ENCODE assay signal across 9 cellular contexts in the genomic region with DNA sequence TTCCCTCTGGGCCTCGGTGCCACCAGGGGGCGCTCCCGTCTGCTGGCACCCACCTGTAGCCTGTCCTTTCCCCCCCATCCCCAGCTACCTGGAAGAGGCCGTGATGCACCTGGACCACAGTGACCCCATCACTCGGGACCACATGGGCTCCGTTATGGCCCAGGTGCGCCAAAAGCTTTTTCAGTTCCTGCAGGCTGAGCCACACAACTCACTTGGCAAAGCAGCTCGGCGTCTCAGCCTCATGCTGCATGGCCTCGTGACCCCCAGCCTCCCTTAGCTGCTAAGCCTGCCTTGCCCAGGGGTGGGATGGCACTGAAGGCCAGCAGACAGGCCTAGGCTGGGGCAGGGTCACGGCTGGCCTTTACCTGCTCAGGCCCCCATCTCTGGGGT. TPM values are rescaled to one million over a fixed set of nuclear protein-coding genes. Genes with fewer than 3 reads are reported as not detected.
DNase-seq lines count a peak whose midpoint lies in the region; TF ChIP-seq lines count a peak whose summit lies in the region.
"Had no signal": no experiment of that assay in that cellular context is flagged by ENCODE, and none has a peak within 500 bp of the region (broad histone marks: within the 10 kb centered on the region; RNA-seq: fewer than 3 reads in every experiment).

No MANE protein-coding gene starts in this region.

- TF ChIP-seq POLR2A in stomach (IDR thresholded peaks at IDR 0.05): no peak

- no peak for TF ChIP-seq EP300 in neural cell (conservative IDR thresholded peaks at IDR 0.05; ENCODE audit: poor library complexity, severe bottlenecking)
- no peak for TF ChIP-seq EP300 in stomach (IDR thresholded peaks at IDR 0.05)

- H3K4me2 ChIP-seq in neural cell (ENCODE audit: low read length): no peak overlapping the region

- H3K4me1 Mint-ChIP-seq in endodermal cell: peaks cover 16% of the 10 kb centered on the region

- no peaks in the 10 kb centered on the region for H4K20me1 ChIP-seq in neural cell (ENCODE audit: insufficient read depth)

- peaks cover 5% of the 10 kb centered on the region for H3K4me1 ChIP-seq in endodermal cell (ENCODE audit: control insufficient read depth, insufficient read depth, low read length)
- peaks cover 12 to 27% (median 15%) of the 10 kb centered on the region in 4 donors for H3K4me1 ChIP-seq in stomach

- no peak overlapping the region for H3K4me3 ChIP-seq in endodermal cell (ENCODE audit: low read length)
- no peak overlapping the region for H3K4me3 ChIP-seq in neural cell (ENCODE audit: low read length)
- no peak overlapping the region for H3K4me3 ChIP-seq in stomach

- peaks cover 38% of the 10 kb centered on the region for H3K36me3 Mint-ChIP-seq in endodermal cell (ENCODE audit: low read depth)

- DNase-seq in NCI-H2029 (lab: John Stamatoyannopoulos, UW) (peak; percentile 37), endodermal cell (peak; percentile 93), stomach (peak; percentile 76), NCI-H774 (lab: John Stamatoyannopoulos, UW) (no peak), globus pallidus (ENCODE audit: low spot score) (no peak)
- peak; percentile 35 to 58 (median 40) for DNase-seq in activated CD8-positive, alpha-beta memory T cell treated with anti-CD3 and anti-CD28 coated beads for 48 hours (ENCODE audit: low read depth in 2 of 3, low spot score in 2 of 3)

- H2AFZ ChIP-seq in neural cell (ENCODE audit: low read depth, low read length): no peak overlapping the region

- no peaks in the 10 kb centered on the region for H3K27me3 Mint-ChIP-seq in endodermal cell (ENCODE audit: insufficient read depth)

- H3K27ac ChIP-seq in endodermal cell (ENCODE audit: low read depth, low read length) (no peak overlapping the region), neural cell (ENCODE audit: low read length) (no peak overlapping the region), stomach (peak overlapping the region in 3 of 5 donors; percentile 33 to 80 (median 47))
- H3K27ac ChIP-seq: epithelial cell of prostate had no signal

- H3K79me2 ChIP-seq in neural cell (replicated peaks; ENCODE audit: insufficient read depth, low read length): no peaks in the 10 kb centered on the region

- H3K9me3 Mint-ChIP-seq in endodermal cell: no peaks in the 10 kb centered on the region

- H3K9me3 ChIP-seq in endodermal cell (ENCODE audit: control insufficient read depth, low read length): no peaks in the 10 kb centered on the region
- no peaks in the 10 kb centered on the region for H3K9me3 ChIP-seq in neural cell (ENCODE audit: low read length)
- no peaks in the 10 kb centered on the region for H3K9me3 ChIP-seq in stomach

- H3K9ac ChIP-seq in endodermal cell (ENCODE audit: extremely low read depth, low read length, poor library complexity, severe bottlenecking) (no peak overlapping the region), neural cell (ENCODE audit: low read length) (no peak overlapping the region)

- peak; percentile 64 for TF ChIP-seq RAD21 in neural cell (conservative IDR thresholded peaks at IDR 0.05)

- intact Hi-C loops in stomach (cut with DNase I; ENCODE audit: low total_unique reads): loop anchor here (5.0 kb wide), 2 partner anchors 43 to 158 kb away; no protein-coding TSS in a partner anchor

- no peaks in the 10 kb centered on the region for H3K27me3 ChIP-seq in endodermal cell (ENCODE audit: control insufficient read depth, insufficient read depth, low read length, poor library complexity, severe bottlenecking)
- H3K27me3 ChIP-seq in neural cell (ENCODE audit: insufficient read depth, low read depth, low read length): no peaks in the 10 kb centered on the region
- no peaks in the 10 kb centered on the region for H3K27me3 ChIP-seq in stomach

- H3K36me3 ChIP-seq in endodermal cell (ENCODE audit: control insufficient read depth, insufficient read depth, low read length) (peaks cover 55% of the 10 kb centered on the region), neural cell (ENCODE audit: insufficient read depth, low read length) (peaks cover 8% of the 10 kb centered on the region), stomach (peaks cover 56 to 83% (median 76%) of the 10 kb centered on the region in 4 donors)

- peak overlapping the region; percentile 30 for H3K27ac Mint-ChIP-seq in endodermal cell

- H3F3A ChIP-seq in neural cell (ENCODE audit: insufficient read depth, low read length, poor library complexity, severe bottlenecking): no peaks in the 10 kb centered on the region

- TF ChIP-seq CTCF in GM12873 (IDR thresholded peaks at IDR 0.05; ENCODE audit: insufficient read depth, low read depth, low read length, missing control alignments) (peak; percentile 94), endodermal cell (conservative IDR thresholded peaks at IDR 0.05) (peak; percentile 97), neural cell (IDR thresholded peaks at IDR 0.05; ENCODE audit: poor library complexity, severe bottlenecking) (peak; percentile 86), stomach (IDR thresholded peaks at IDR 0.05) (peak in 5 of 7 experiments; percentile 59 to 91 (median 81))

- 65 to 76% methylated on average over 5 to 11 of the region's 11 CpGs for WGBS in endodermal cell (ENCODE audit: insufficient coverage in 1 of 2, insufficient read length in 1 of 2), 2 experiments
- 42 to 61% (median 54%) methylated on average over 7 to 11 of the region's 11 CpGs for WGBS in stomach, 5 donors

- H3K9me2 ChIP-seq in neural cell (ENCODE audit: insufficient read depth, low read length): no peaks in the 10 kb centered on the region

- H3K4me3 Mint-ChIP-seq in endodermal cell: no peak overlapping the region

TF ChIP-seq in neural cell, 6 proteins besides CTCF, POLR2A, EP300 and RAD21:
- TF ChIP-seq SMC3 (conservative IDR thresholded peaks at IDR 0.05; ENCODE audit: poor library complexity) (peak; percentile 87), MXI1 (conservative IDR thresholded peaks at IDR 0.05; ENCODE audit: poor library complexity, severe bottlenecking) (no peak), EZH2 (IDR thresholded peaks at IDR 0.05; ENCODE audit: borderline replicate concordance, insufficient read depth, low read length, poor library complexity, severe bottlenecking) (no peak)

RNA-seq across cellular contexts. Expression of a gene that starts 0.8 kb away (rescaled TPM):
- total RNA-seq in endodermal cell (1 to 10 TPM; 7.0 to 7.3 TPM), stomach (not detected)
- polyA plus RNA-seq in endodermal cell (2013, experiment 1 of 2): 1.2 TPM
- polyA plus RNA-seq in endodermal cell (2013, experiment 2 of 2): 0.79 TPM
- polyA plus RNA-seq in neural cell (2.2 TPM in 1 of 2 replicates, not detected in the other), stomach (1 to 10 TPM in 2 of 3 donors, not detected in 1; 2.0 to 2.7 TPM)
- not detected in 2 replicates for polyA minus RNA-seq in neural cell

RNA-seq across cellular contexts. Expression of a gene that starts 9.2 kb away (rescaled TPM):
- total RNA-seq in endodermal cell (10 to 100 TPM; 32.1 to 37.4 TPM), stomach (10 to 100 TPM; 17.5 to 93.7 (median 26.1) TPM)
- 31.9 TPM for polyA plus RNA-seq in endodermal cell (2013, experiment 1 of 2)
- polyA plus RNA-seq in endodermal cell (2013, experiment 2 of 2): 25.4 TPM
- polyA plus RNA-seq in neural cell (3.8 and 8.1 TPM in 2 replicates), stomach (10 to 100 TPM; 10.2 to 26.5 (median 13.4) TPM)
- 14.2 and 17.5 TPM in 2 replicates for polyA minus RNA-seq in neural cell

RNA-seq across cellular contexts. Expression of a gene that starts 11.0 kb away (rescaled TPM):
- total RNA-seq in endodermal cell: 10 to 100 TPM; 69.2 to 74.3 TPM
- polyA plus RNA-seq in endodermal cell (2013, experiment 1 of 2): 74.2 TPM
- polyA plus RNA-seq in endodermal cell (2013, experiment 2 of 2): 64.8 TPM
- polyA plus RNA-seq in neural cell: 66.0 and 81.7 TPM in 2 replicates
- polyA minus RNA-seq in neural cell: 65.9 and 83.8 TPM in 2 replicates
- total RNA-seq in stomach: 100 to 1,000 TPM in 2 of 5 donors, 10 to 100 TPM in 3; 41.5 to 141 (median 58.5) TPM
- polyA plus RNA-seq in stomach: 10 to 100 TPM; 22.0 to 27.6 (median 22.2) TPM

RNA-seq across cellular contexts. Expression of a gene that starts 36.4 kb away (rescaled TPM):
- total RNA-seq in endodermal cell: 10 to 100 TPM; 43.7 to 57.2 TPM
- 59.9 TPM for polyA plus RNA-seq in endodermal cell (2013, experiment 1 of 2)
- polyA plus RNA-seq in endodermal cell (2013, experiment 2 of 2): 48.1 TPM
- 104 and 135 TPM in 2 replicates for polyA plus RNA-seq in neural cell
- polyA minus RNA-seq in neural cell: 28.1 and 32.1 TPM in 2 replicates
- total RNA-seq in stomach: 10 to 100 TPM; 27.4 to 80.7 (median 71.0) TPM
- polyA plus RNA-seq in stomach: 10 to 100 TPM; 36.8 to 64.8 (median 48.3) TPM

RNA-seq across cellular contexts. Expression of a gene that starts 37.1 kb away (rescaled TPM):
- total RNA-seq in endodermal cell (100 to 1,000 TPM; 201 to 218 TPM), stomach (10 to 100 TPM in 4 of 5 donors, 1 to 10 TPM in 1; 9.3 to 64.7 (median 25.7) TPM)
- polyA plus RNA-seq in endodermal cell (2013, experiment 1 of 2): 236 TPM
- polyA plus RNA-seq in endodermal cell (2013, experiment 2 of 2): 236 TPM
- polyA plus RNA-seq in neural cell (98.6 and 144 TPM in 2 replicates), stomach (100 to 1,000 TPM in 2 of 3 donors, 10 to 100 TPM in 1; 92.0 to 125 (median 112) TPM)
- polyA minus RNA-seq in neural cell: 119 and 158 TPM in 2 replicates

Comparison
In these comparisons a context has a peak if more than half of its experiments do, and no peak if none do; other contexts are left out.
1. DNase-seq: peak in NCI-H2029 (single experiment), activated CD8-positive, alpha-beta memory T cell treated with anti-CD3 and anti-CD28 coated beads for 48 hours (3 of 3), endodermal cell (single experiment) and stomach (single experiment); none in NCI-H774 (single experiment) and globus pallidus (single experiment).
2. H3K27ac ChIP-seq: peak in stomach (3 of 5); none in endodermal cell (single experiment) and neural cell (single experiment).
3. RNA of a gene that starts 0.8 kb away (total RNA-seq): 7.0 to 7.3 TPM in endodermal cell; not detected in stomach; every median in the first group is over 4 times any median in the second.
4. Peak in every context shown above with its lines, with median percentiles within 50 percentile points of each other: CTCF ChIP-seq.